8 cellular contexts compared by ENCODE assay signal in genomic region chr10:14838582-14839304, GRCh38. TPM values are rescaled to one million over a fixed set of nuclear protein-coding genes. Genes with fewer than 3 reads are reported as not detected.
DNase-seq lines count a peak whose midpoint lies in the region; ATAC-seq and TF ChIP-seq lines count a peak whose summit lies in the region.

No MANE protein-coding gene starts in this region.

- H3F3A ChIP-seq in neural progenitor cell (ENCODE audit: low read depth), result peaks cover 14% of the 10 kb centered on the region

- H3K36me3 ChIP-seq in MG63, result peaks cover 37% of the 10 kb centered on the region
- H3K36me3 ChIP-seq in neural progenitor cell, result peaks cover 10% of the 10 kb centered on the region
- peaks cover 0 to 7% of the 10 kb centered on the region in 2 donors for H3K36me3 ChIP-seq in aorta (ENCODE audit: control insufficient read depth in 1 of 2, insufficient read depth in 2 of 2, low read length in 1 of 2)

- H3K9ac ChIP-seq in neural progenitor cell, result peak overlapping the region; percentile 94

- intact Hi-C loops in aorta (cut with DNase I), result loop anchor here in 1 of 2 donors (1.0 to 5.0 kb wide), 2 partner anchors 40 to 236 kb away; partner anchors contain the start of gene SUV39H2

- H3K27ac ChIP-seq in neural progenitor cell, result peak overlapping the region; percentile 93
- peak overlapping the region; percentile 62 to 92 for H3K27ac ChIP-seq in aorta (ENCODE audit: low read depth in 1 of 2, low read length in 2 of 2)

- no peaks in the 10 kb centered on the region for H3K9me3 ChIP-seq in MG63
- no peaks in the 10 kb centered on the region for H3K9me3 ChIP-seq in neural progenitor cell (ENCODE audit: low read depth)
- no peaks in the 10 kb centered on the region for H3K9me3 ChIP-seq in aorta (ENCODE audit: control insufficient read depth, low read length)

- H3K36me3 Mint-ChIP-seq in activated T-cell treated with anti-CD3 and anti-CD28 coated beads, Interleukin-2, amount 50 U/mL, for 72 hours (ENCODE audit: insufficient read depth in 2 of 2), result peaks cover 9 to 16% of the 10 kb centered on the region in 2 donors
- H3K36me3 Mint-ChIP-seq in neural progenitor cell, result peaks cover 14% of the 10 kb centered on the region

- DNase-seq in AG09309 (ENCODE audit: low read depth) (no peak), MG63 (peak; percentile 37), fibroblast of villous mesenchyme (ENCODE audit: low read depth) (peak; percentile 49), neural progenitor cell (ENCODE audit: low spot score) (peak; percentile 83), aorta (peak; percentile 56 to 77)
- peak; percentile 30 to 41 for DNase-seq in activated T-cell treated with anti-CD3 and anti-CD28 coated beads, Interleukin-2, amount 50 U/mL, for 72 hours

- H2AFZ ChIP-seq in neural progenitor cell (replicated peaks), result peak overlapping the region; percentile 86

- peak overlapping the region; percentile 90 for H3K4me2 ChIP-seq in neural progenitor cell

- H3K4me3 ChIP-seq in AG09309 (ENCODE audit: control insufficient read depth, low read depth, low read length) (peak overlapping the region; percentile 92), MG63 (peak overlapping the region; percentile 80), fibroblast of villous mesenchyme (ENCODE audit: low read depth, low read length) (peak overlapping the region; percentile 100), neural progenitor cell (peak overlapping the region; percentile 94), aorta (ENCODE audit: low read length in 2 of 2) (peak overlapping the region; percentile 81 to 93)

- H3K27me3 ChIP-seq in MG63 (no peaks in the 10 kb centered on the region), neural progenitor cell (no peaks in the 10 kb centered on the region), aorta (ENCODE audit: control insufficient read depth in 1 of 2, insufficient read depth in 2 of 2, low read length in 1 of 2) (no peaks in the 10 kb centered on the region)

- H3K27ac Mint-ChIP-seq in activated T-cell treated with anti-CD3 and anti-CD28 coated beads, Interleukin-2, amount 50 U/mL, for 72 hours, result peak overlapping the region; percentile 78
- H3K27ac Mint-ChIP-seq in neural progenitor cell, result peak overlapping the region; percentile 87

- peaks cover 5% of the 10 kb centered on the region for H4K20me1 ChIP-seq in neural progenitor cell (ENCODE audit: low read depth)

- peak overlapping the region; percentile 84 to 96 for H3K4me3 Mint-ChIP-seq in activated T-cell treated with anti-CD3 and anti-CD28 coated beads, Interleukin-2, amount 50 U/mL, for 72 hours
- peak overlapping the region; percentile 97 for H3K4me3 Mint-ChIP-seq in neural progenitor cell

- 1% methylated on average over 47 to 60 of the region's 60 CpGs for WGBS in aorta, 2 donors

- no peaks in the 10 kb centered on the region for H3K9me3 Mint-ChIP-seq in activated T-cell treated with anti-CD3 and anti-CD28 coated beads, Interleukin-2, amount 50 U/mL, for 72 hours
- no peaks in the 10 kb centered on the region for H3K9me3 Mint-ChIP-seq in neural progenitor cell

- ATAC-seq in GM19438 (IDR thresholded peaks at IDR 0.05; ENCODE audit: low read depth, unreplicated experiment) (peak; percentile 21), aorta (ENCODE audit: low FRiP score) (peak; percentile 36), HG02970 (IDR thresholded peaks at IDR 0.05; ENCODE audit: low FRiP score, unreplicated experiment) (no peak)
- no peak for ATAC-seq in activated T-cell treated with anti-CD3 and anti-CD28 coated beads, Interleukin-2, amount 50 U/mL, for 72 hours (replicated peaks in 1 of 2)

- TF ChIP-seq CTCF in AG09309 (IDR thresholded peaks at IDR 0.05; ENCODE audit: control insufficient read depth, insufficient read depth, low read depth, low read length, missing control alignments) (no peak), fibroblast of villous mesenchyme (IDR thresholded peaks at IDR 0.05; ENCODE audit: insufficient read depth, low read depth, low read length) (no peak), neural progenitor cell (IDR thresholded peaks at IDR 0.05) (no peak)

- no peaks in the 10 kb centered on the region for H3K27me3 Mint-ChIP-seq in activated T-cell treated with anti-CD3 and anti-CD28 coated beads, Interleukin-2, amount 50 U/mL, for 72 hours (ENCODE audit: low read depth)
- peaks cover 4% of the 10 kb centered on the region for H3K27me3 Mint-ChIP-seq in neural progenitor cell (ENCODE audit: insufficient read depth, low read depth)

- peaks cover 46% of the 10 kb centered on the region for H3K79me2 ChIP-seq in neural progenitor cell (ENCODE audit: low read depth)

- H3K4me1 Mint-ChIP-seq in activated T-cell treated with anti-CD3 and anti-CD28 coated beads, Interleukin-2, amount 50 U/mL, for 72 hours (ENCODE audit: low read depth), result peaks cover 26% of the 10 kb centered on the region
- H3K4me1 Mint-ChIP-seq in neural progenitor cell, result peaks cover 17% of the 10 kb centered on the region

- H3K4me1 ChIP-seq in neural progenitor cell, result peaks cover 12% of the 10 kb centered on the region
- H3K4me1 ChIP-seq in aorta (ENCODE audit: control insufficient read depth in 1 of 2, insufficient read depth in 2 of 2, low read length in 2 of 2), result no peaks in the 10 kb centered on the region

RNA-seq across cellular contexts. Expression of gene HSPA14, which starts 0.6 kb away (rescaled TPM):
- 30.5 and 54.1 TPM in 2 replicates for total RNA-seq in MG63 (2014; rRNA removed; shearing (Covaris generic); ENCODE audit: low replicate concordance)
- total RNA-seq in activated T-cell treated with anti-CD3 and anti-CD28 coated beads, Interleukin-2, amount 50 U/mL, for 72 hours, result 10 to 100 TPM; 22.3 to 32.0 TPM
- total RNA-seq in fibroblast of villous mesenchyme, result 12.2 and 15.5 TPM in 2 replicates
- total RNA-seq in neural progenitor cell (ENCODE audit: low replicate concordance), result 33.3 and 41.8 TPM in 2 replicates
- total RNA-seq in aorta, result 10 to 100 TPM; 11.5 TPM
- 10 to 100 TPM in 1 of 2 donors, 1 to 10 TPM in 1; 7.3 to 11.7 TPM for polyA plus RNA-seq in aorta

RNA-seq across cellular contexts. Expression of gene MSANTD7, which starts 0.6 kb away (rescaled TPM):
- 16.1 and 19.9 TPM in 2 replicates for total RNA-seq in MG63 (2014; rRNA removed; shearing (Covaris generic); ENCODE audit: low replicate concordance)
- 10 to 100 TPM; 19.8 to 26.3 TPM for total RNA-seq in activated T-cell treated with anti-CD3 and anti-CD28 coated beads, Interleukin-2, amount 50 U/mL, for 72 hours
- total RNA-seq in fibroblast of villous mesenchyme (17.1 and 23.3 TPM in 2 replicates), neural progenitor cell (ENCODE audit: low replicate concordance) (17.6 and 18.8 TPM in 2 replicates), aorta (1 to 10 TPM; 7.0 to 8.2 TPM)
- polyA plus RNA-seq in aorta, result 1 to 10 TPM; 2.6 to 4.1 TPM

RNA-seq across cellular contexts. Expression of gene CDNF, which starts 0.9 kb away (rescaled TPM):
- total RNA-seq in MG63 (2014; rRNA removed; shearing (Covaris generic); ENCODE audit: low replicate concordance), result 0.92 TPM in 1 of 2 replicates, not detected in the other
- 1 to 10 TPM; 2.9 to 3.2 TPM for total RNA-seq in activated T-cell treated with anti-CD3 and anti-CD28 coated beads, Interleukin-2, amount 50 U/mL, for 72 hours
- total RNA-seq in fibroblast of villous mesenchyme, result 0.43 and 1.3 TPM in 2 replicates
- total RNA-seq in neural progenitor cell (ENCODE audit: low replicate concordance), result 1.8 and 5.2 TPM in 2 replicates
- 1 to 10 TPM; 1.9 TPM for total RNA-seq in aorta
- polyA plus RNA-seq in aorta, result 1 to 10 TPM in 1 of 2 donors, not detected in 1; 1.3 TPM

RNA-seq across cellular contexts. Expression of gene SUV39H2, which starts 39.9 kb away (rescaled TPM):
- 20.6 and 29.4 TPM in 2 replicates for total RNA-seq in MG63 (2014; rRNA removed; shearing (Covaris generic); ENCODE audit: low replicate concordance)
- 10 to 100 TPM; 16.9 to 18.5 TPM for total RNA-seq in activated T-cell treated with anti-CD3 and anti-CD28 coated beads, Interleukin-2, amount 50 U/mL, for 72 hours
- 11.3 and 27.2 TPM in 2 replicates for total RNA-seq in fibroblast of villous mesenchyme
- 67.9 and 112 TPM in 2 replicates for total RNA-seq in neural progenitor cell (ENCODE audit: low replicate concordance)
- 1 to 10 TPM; 5.2 to 8.0 TPM for total RNA-seq in aorta
- polyA plus RNA-seq in aorta, result 1 to 10 TPM; 1.1 to 3.0 TPM

Comparison
In these comparisons a context has a peak if more than half of its experiments do, and no peak if none do; other contexts are left out.
1. ATAC-seq: peak in GM19438 (single experiment) and aorta (single experiment); none in activated T-cell treated with anti-CD3 and anti-CD28 coated beads, Interleukin-2, amount 50 U/mL, for 72 hours (0 of 2) and HG02970 (single experiment).
2. Peak in every context shown above with its lines, with median percentiles within 50 percentile points of each other: H3K4me3 ChIP-seq.